ENCODE assay signal across 8 cellular contexts in genomic region chr1:50873458-50874187, GRCh38.
A peak's percentile ranks its signal among the peaks of the same experiment; 100 is the strongest.
DNase-seq lines count a peak whose midpoint lies in the region; ATAC-seq and TF ChIP-seq lines count a peak whose summit lies in the region.

No MANE protein-coding gene starts in this region.

- H3K9me3 Mint-ChIP-seq in activated CD4-positive, alpha-beta T cell treated with anti-CD3 and anti-CD28 coated beads for 36 hours (ENCODE audit: low read depth), result no peaks in the 10 kb centered on the region

- CTCF ChIA-PET in activated CD4-positive, alpha-beta T cell treated with anti-CD3 and anti-CD28 coated beads for 36 hours (lab: Charles Lee), result interaction anchor here (0.6 to 2.7 kb wide), 13 partner anchors 12 to 318 kb away, joined by 3 to 23 read pairs (median 4); partner anchors contain the start of gene CDKN2C

- no peak overlapping the region for H3K4me3 ChIP-seq in mucosa of descending colon

- TF ChIP-seq CTCF in mucosa of descending colon (IDR thresholded peaks at IDR 0.05), result peak; percentile 33

- peaks cover 5% of the 10 kb centered on the region for H3K36me3 Mint-ChIP-seq in activated CD4-positive, alpha-beta T cell treated with anti-CD3 and anti-CD28 coated beads for 36 hours (ENCODE audit: low read depth)

- intact Hi-C loops in activated CD4-positive, alpha-beta T cell treated with anti-CD3 and anti-CD28 coated beads for 36 hours (cut with DNase I, micrococcal nuclease), result loop anchor here (1.0 to 10.0 kb wide), 5 partner anchors 94 to 421 kb away; partner anchors contain the start of gene CDKN2C (in 1 of the 2)
- intact Hi-C loops in mucosa of descending colon (cut with DNase I, micrococcal nuclease), result no loop called here

- H3K27ac Mint-ChIP-seq in activated CD4-positive, alpha-beta T cell treated with anti-CD3 and anti-CD28 coated beads for 36 hours, result no peak overlapping the region

- no peaks in the 10 kb centered on the region for H3K9me3 ChIP-seq in mucosa of descending colon

- peaks cover 9% of the 10 kb centered on the region for H3K4me1 Mint-ChIP-seq in activated CD4-positive, alpha-beta T cell treated with anti-CD3 and anti-CD28 coated beads for 36 hours

- H3K4me3 Mint-ChIP-seq in activated CD4-positive, alpha-beta T cell treated with anti-CD3 and anti-CD28 coated beads for 36 hours, result peak overlapping the region; percentile 42

- in situ Hi-C loops in ACHN (cut with HindIII; ENCODE audit: low pct_ligation_motif_present, low pct_unique_long_range_greater_than_20kb, low sequenced_read_pairs), result no loop called here

- H3K36me3 ChIP-seq in mucosa of descending colon (ENCODE audit: low read depth), result no peaks in the 10 kb centered on the region

- no peaks in the 10 kb centered on the region for H3K27me3 Mint-ChIP-seq in activated CD4-positive, alpha-beta T cell treated with anti-CD3 and anti-CD28 coated beads for 36 hours

- H3K4me1 ChIP-seq in mucosa of descending colon (ENCODE audit: low read depth), result no peaks in the 10 kb centered on the region

- POLR2A ChIA-PET in activated CD4-positive, alpha-beta T cell treated with anti-CD3 and anti-CD28 coated beads for 36 hours (lab: Charles Lee), result interaction anchor here (0.6 to 1.0 kb wide), 2 partner anchors 11 to 22 kb away, joined by 3 to 6 read pairs; no protein-coding TSS in a partner anchor

- peak; percentile 81 for DNase-seq in ACHN
- peak; percentile 44 for DNase-seq in NCI-H2029 treated with DMSO at 0.1 percent for 48 hours (lab: John Stamatoyannopoulos, UW)
- peak; percentile 83 for DNase-seq in activated CD4-positive, alpha-beta T cell treated with anti-CD3 and anti-CD28 coated beads for 36 hours
- peak; percentile 56 for DNase-seq in effector CD4-positive, alpha-beta T cell
- DNase-seq in mucosa of descending colon, result peak in 2 of 3 donors; percentile 70 to 91
- peak; percentile 71 for DNase-seq in stimulated activated naive CD8-positive, alpha-beta T cell treated with anti-CD3 and anti-CD28 coated beads, Interleukin-15, Interleukin-2, amounts not matched to agents 100 U/mL and 50 U/mL, for 24 hours

- ATAC-seq in GM18502 (IDR thresholded peaks at IDR 0.05; ENCODE audit: poor library complexity, unreplicated experiment) (peak; percentile 94), HG02870 (IDR thresholded peaks at IDR 0.05; ENCODE audit: unreplicated experiment) (peak; percentile 91), mucosa of descending colon (peak; percentile 94)
- ATAC-seq in activated CD4-positive, alpha-beta T cell treated with anti-CD3 and anti-CD28 coated beads for 36 hours, result peak; percentile 93
- peak; percentile 72 for ATAC-seq in stimulated activated naive CD8-positive, alpha-beta T cell treated with anti-CD3 and anti-CD28 coated beads, Interleukin-15, Interleukin-2, amounts not matched to agents 100 U/mL and 50 U/mL, for 24 hours

Comparison
In these comparisons a context has a peak if more than half of its experiments do, and no peak if none do; other contexts are left out.
1. intact Hi-C loops: an anchor here in activated CD4-positive, alpha-beta T cell treated with anti-CD3 and anti-CD28 coated beads for 36 hours (1.0 to 10.0 kb wide); none called in mucosa of descending colon.